In the genomic region with DNA sequence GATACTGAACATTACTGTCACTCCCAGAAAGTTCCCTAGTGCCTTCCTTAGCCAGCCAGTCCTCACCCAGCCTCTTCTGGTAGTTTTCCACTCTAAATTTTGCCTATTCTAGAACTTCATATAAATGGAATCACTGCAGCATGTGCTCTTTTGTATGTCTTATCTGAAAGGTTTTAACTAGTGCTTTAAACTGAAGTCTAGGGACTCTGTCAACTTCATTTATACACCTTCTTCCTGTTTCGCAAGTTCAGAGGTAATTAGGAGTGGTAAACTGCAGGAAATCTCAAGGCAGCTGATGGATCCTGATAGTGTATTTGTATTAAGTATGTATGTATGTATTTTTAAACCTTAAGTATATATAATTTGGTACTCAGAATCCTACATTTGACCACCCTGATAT, we compare ENCODE assay signal across 12 cellular contexts.
A peak's percentile ranks its signal among the peaks of the same experiment; 100 is the strongest.
DNase-seq lines count a peak whose midpoint lies in the region; ATAC-seq and TF ChIP-seq lines count a peak whose summit lies in the region.
"Had no signal": no experiment of that assay in that cellular context is flagged by ENCODE, and none has a peak within 500 bp of the region (broad histone marks: within the 10 kb centered on the region; RNA-seq: fewer than 3 reads in every experiment).

No MANE protein-coding gene starts in this region.

- no peaks in the 10 kb centered on the region for H3K9me3 Mint-ChIP-seq in activated CD4-positive, alpha-beta T cell treated with anti-CD3 and anti-CD28 coated beads for 36 hours (ENCODE audit: low read depth)
- H3K9me3 Mint-ChIP-seq: activated T-helper 1 cell treated with anti-CD3 and anti-CD28 coated beads, Interleukin-12 subunit alpha, Interleukin-12 subunit beta, Interleukin-2, Interleukin-4 antibody, amounts not matched to agents 30 ng/mL and 10 ng/mL and 1 ng/mL, durations not matched to agents 14 hours and 24 hours and 36 hours; memory B cell had no signal

- H3K36me3 ChIP-seq in body of pancreas (replicated peaks in 1 of 2; ENCODE audit: insufficient read depth in 1 of 2, low read depth in 2 of 2) (peaks cover 0 to 2% of the 10 kb centered on the region in 2 donors), H7 (replicated peaks; ENCODE audit: control insufficient read depth, insufficient read depth, low read length) (no peaks in the 10 kb centered on the region)

- DNase-seq in KG1 (lab: John Stamatoyannopoulos, UW) = peak; percentile 88
- no peak for DNase-seq in body of pancreas
- DNase-seq in iris pigment epithelial cell (ENCODE audit: low read depth) = peak; percentile 32
- DNase-seq in superior temporal gyrus (ENCODE audit: extremely low spot score) = peak; percentile 75
- DNase-seq in activated CD4-positive, alpha-beta T cell treated with anti-CD3 and anti-CD28 coated beads for 36 hours = no peak
- no peak for DNase-seq in H7
- DNase-seq in NK-92 treated with Interleukin-12 subunit alpha and Interleukin-12 subunit beta, amount 100 ng/mL, for 24 hours (lab: John Stamatoyannopoulos, UW) = no peak
- DNase-seq: erythroblast, NCI-H1436 treated with DMSO at 0.1 percent for 48 hours had no signal

- H3K4me3 ChIP-seq in body of pancreas = no peak overlapping the region
- no peak overlapping the region for H3K4me3 ChIP-seq in H7 (ENCODE audit: insufficient read depth, low read depth, low read length)

- H3K9me3 ChIP-seq in body of pancreas = no peaks in the 10 kb centered on the region

- POLR2A ChIA-PET in activated CD4-positive, alpha-beta T cell treated with anti-CD3 and anti-CD28 coated beads for 36 hours (lab: Charles Lee) = no interaction called here

- 49 to 79% methylated on average over 1 of the region's 1 CpG for WGBS in body of pancreas, 2 donors

- intact Hi-C loops in body of pancreas (cut with DNase I) = no loop called here
- intact Hi-C loops in activated CD4-positive, alpha-beta T cell treated with anti-CD3 and anti-CD28 coated beads for 36 hours (cut with DNase I, micrococcal nuclease) = no loop called here

- CTCF ChIA-PET in activated CD4-positive, alpha-beta T cell treated with anti-CD3 and anti-CD28 coated beads for 36 hours (lab: Charles Lee) = interaction anchor here (1.1 kb wide), 1 partner anchor 9 kb away, joined by 4 read pairs; no protein-coding TSS in a partner anchor

- H3K27me3 Mint-ChIP-seq in activated CD4-positive, alpha-beta T cell treated with anti-CD3 and anti-CD28 coated beads for 36 hours = no peaks in the 10 kb centered on the region
- H3K27me3 Mint-ChIP-seq: memory B cell had no signal

- H3K4me1 ChIP-seq in body of pancreas = peaks cover 57% of the 10 kb centered on the region

- TF ChIP-seq CTCF in body of pancreas (IDR thresholded peaks at IDR 0.05) = no peak

- H3K27me3 ChIP-seq in body of pancreas (no peaks in the 10 kb centered on the region), H7 (ENCODE audit: control insufficient read depth, insufficient read depth, low read length) (no peaks in the 10 kb centered on the region)

- H3K27ac ChIP-seq in body of pancreas = peak overlapping the region; percentile 4 to 90 (median 74)

- peaks cover 6% of the 10 kb centered on the region for H3K4me1 Mint-ChIP-seq in activated CD4-positive, alpha-beta T cell treated with anti-CD3 and anti-CD28 coated beads for 36 hours
- H3K4me1 Mint-ChIP-seq: memory B cell had no signal

- H3K4me3 Mint-ChIP-seq in activated CD4-positive, alpha-beta T cell treated with anti-CD3 and anti-CD28 coated beads for 36 hours = no peak overlapping the region
- H3K4me3 Mint-ChIP-seq: activated T-helper 1 cell treated with anti-CD3 and anti-CD28 coated beads, Interleukin-12 subunit alpha, Interleukin-12 subunit beta, Interleukin-2, Interleukin-4 antibody, amounts not matched to agents 30 ng/mL and 10 ng/mL and 1 ng/mL, durations not matched to agents 14 hours and 24 hours and 36 hours; memory B cell had no signal

- TF ChIP-seq POLR2A in body of pancreas (IDR thresholded peaks at IDR 0.05) = no peak

- ATAC-seq in body of pancreas = no peak
- ATAC-seq in activated CD4-positive, alpha-beta T cell treated with anti-CD3 and anti-CD28 coated beads for 36 hours = no peak
- ATAC-seq in HG02885 (IDR thresholded peaks at IDR 0.05; ENCODE audit: poor library complexity, unreplicated experiment) = no peak

- H3K27ac Mint-ChIP-seq in activated CD4-positive, alpha-beta T cell treated with anti-CD3 and anti-CD28 coated beads for 36 hours = no peak overlapping the region
- H3K27ac Mint-ChIP-seq: activated T-helper 1 cell treated with anti-CD3 and anti-CD28 coated beads, Interleukin-12 subunit alpha, Interleukin-12 subunit beta, Interleukin-2, Interleukin-4 antibody, amounts not matched to agents 30 ng/mL and 10 ng/mL and 1 ng/mL, durations not matched to agents 14 hours and 24 hours and 36 hours; memory B cell had no signal

- no peaks in the 10 kb centered on the region for H3K36me3 Mint-ChIP-seq in activated CD4-positive, alpha-beta T cell treated with anti-CD3 and anti-CD28 coated beads for 36 hours (ENCODE audit: low read depth)

Comparison
In these comparisons a context has a peak if more than half of its experiments do, and no peak if none do; other contexts are left out.
1. DNase-seq: peak in KG1 (single experiment), iris pigment epithelial cell (single experiment) and superior temporal gyrus (single experiment); none in body of pancreas (0 of 4), activated CD4-positive, alpha-beta T cell treated with anti-CD3 and anti-CD28 coated beads for 36 hours (single experiment), H7 (single experiment) and NK-92 treated with Interleukin-12 subunit alpha and Interleukin-12 subunit beta, amount 100 ng/mL, for 24 hours (single experiment).